11 cellular contexts compared by ENCODE assay signal in genomic region chr17:80781188-80781577, GRCh38.
A peak's percentile ranks its signal among the peaks of the same experiment; 100 is the strongest.
DNase-seq lines count a peak whose midpoint lies in the region; TF ChIP-seq lines count a peak whose summit lies in the region.
"Had no signal": no experiment of that assay in that cellular context is flagged by ENCODE, and none has a peak within 500 bp of the region (broad histone marks: within the 10 kb centered on the region; RNA-seq: fewer than 3 reads in every experiment).

No MANE protein-coding gene starts in this region.

- no peaks in the 10 kb centered on the region for H3K9me3 ChIP-seq in CD8-positive, alpha-beta memory T cell (ENCODE audit: low read length)
- H3K9me3 ChIP-seq in Karpas-422 (ENCODE audit: low read length) (no peaks in the 10 kb centered on the region), neutrophil (no peaks in the 10 kb centered on the region)
- H3K9me3 ChIP-seq: pancreas had no signal

- peaks cover 0 to 2% of the 10 kb centered on the region in 2 donors for H3K27me3 Mint-ChIP-seq in CD8-positive, alpha-beta memory T cell
- H3K27me3 Mint-ChIP-seq in activated T-helper 2 cell treated with anti-CD3 and anti-CD28 coated beads, Interferon-gamma antibody, Interleukin-2, Interleukin-4, amounts not matched to agents 10 μg/mL and 5 μg/mL and 100 μg/mL, durations not matched to agents 14 hours and 24 hours and 36 hours (ENCODE audit: low read depth) = no peaks in the 10 kb centered on the region
- H3K27me3 Mint-ChIP-seq in glutamatergic neuron (ENCODE audit: unreplicated experiment) = peaks cover 5% of the 10 kb centered on the region

- CTCF ChIA-PET in CD8-positive, alpha-beta memory T cell (lab: Charles Lee) = interaction anchor here (0.9 to 2.2 kb wide), 6 partner anchors 9 to 189 kb away, joined by 3 to 11 read pairs (median 3); no protein-coding TSS in a partner anchor

- peak in 1 of 5 donors; percentile 46 for DNase-seq in CD8-positive, alpha-beta memory T cell
- DNase-seq in Karpas-422 (no peak), GM13976 (ENCODE audit: low spot score) (no peak), glutamatergic neuron (no peak), NCI-H1436 (lab: John Stamatoyannopoulos, UW) (no peak)
- no peak for DNase-seq in activated T-helper 2 cell treated with anti-CD3 and anti-CD28 coated beads, Interferon-gamma antibody, Interleukin-2, Interleukin-4, amounts not matched to agents 10 μg/mL and 5 μg/mL and 100 μg/mL, durations not matched to agents 14 hours and 24 hours and 36 hours (ENCODE audit: low spot score)
- DNase-seq in stimulated activated CD4-positive, alpha-beta T cell treated with anti-CD3 and anti-CD28 coated beads, Interleukin-12 subunit alpha, Interleukin-12 subunit beta, amount 100 ng/mL, for 4 hours = no peak
- DNase-seq: brain microvascular endothelial cell, kidney glomerular epithelial cell had no signal

- H3K36me3 ChIP-seq in CD8-positive, alpha-beta memory T cell (ENCODE audit: insufficient read depth, low read length) = no peaks in the 10 kb centered on the region
- H3K36me3 ChIP-seq in Karpas-422 (ENCODE audit: insufficient read depth, low read length) = no peaks in the 10 kb centered on the region
- H3K36me3 ChIP-seq in neutrophil = no peaks in the 10 kb centered on the region
- H3K36me3 ChIP-seq: brain microvascular endothelial cell, pancreas had no signal

- POLR2A ChIA-PET in CD8-positive, alpha-beta memory T cell (lab: Charles Lee) = interaction anchor here (1.3 to 3.3 kb wide), 3 partner anchors 9 to 60 kb away, joined by 4 to 15 read pairs (median 4); no protein-coding TSS in a partner anchor

- H3K79me2 ChIP-seq in Karpas-422 (ENCODE audit: low read length) = peaks cover 17% of the 10 kb centered on the region

- H3K4me1 ChIP-seq in CD8-positive, alpha-beta memory T cell (ENCODE audit: insufficient read depth, low read length) = peaks cover 63% of the 10 kb centered on the region
- H3K4me1 ChIP-seq in Karpas-422 (ENCODE audit: low read length) = peaks cover 41% of the 10 kb centered on the region
- H3K4me1 ChIP-seq in neutrophil (ENCODE audit: control insufficient read depth in 1 of 2, insufficient read depth in 1 of 2, low read depth in 1 of 2, low read length in 1 of 2) = peaks cover 48 to 49% of the 10 kb centered on the region in 2 experiments
- H3K4me1 ChIP-seq: pancreas had no signal

- no peaks in the 10 kb centered on the region for H3K27me3 ChIP-seq in CD8-positive, alpha-beta memory T cell (ENCODE audit: insufficient read depth, low read length, poor library complexity, severe bottlenecking)
- H3K27me3 ChIP-seq in Karpas-422 (ENCODE audit: low read length) = no peaks in the 10 kb centered on the region
- no peaks in the 10 kb centered on the region for H3K27me3 ChIP-seq in neutrophil
- H3K27me3 ChIP-seq: brain microvascular endothelial cell, pancreas had no signal

- peak overlapping the region; percentile 68 for H3K9ac ChIP-seq in Karpas-422 (ENCODE audit: low read length)

- H3K9me3 Mint-ChIP-seq in CD8-positive, alpha-beta memory T cell = no peaks in the 10 kb centered on the region
- H3K9me3 Mint-ChIP-seq in activated T-helper 2 cell treated with anti-CD3 and anti-CD28 coated beads, Interferon-gamma antibody, Interleukin-2, Interleukin-4, amounts not matched to agents 10 μg/mL and 5 μg/mL and 100 μg/mL, durations not matched to agents 14 hours and 24 hours and 36 hours = no peaks in the 10 kb centered on the region
- peaks cover 2% of the 10 kb centered on the region for H3K9me3 Mint-ChIP-seq in glutamatergic neuron (ENCODE audit: unreplicated experiment)

- no peak overlapping the region for H3K27ac ChIP-seq in CD8-positive, alpha-beta memory T cell (ENCODE audit: low read depth, low read length)
- H3K27ac ChIP-seq in Karpas-422 (ENCODE audit: low read length) = peak overlapping the region; percentile 95
- peak overlapping the region; percentile 75 for H3K27ac ChIP-seq in neutrophil
- H3K27ac ChIP-seq: pancreas had no signal

- intact Hi-C loops in activated T-helper 2 cell treated with anti-CD3 and anti-CD28 coated beads, Interferon-gamma antibody, Interleukin-2, Interleukin-4, amounts not matched to agents 10 μg/mL and 5 μg/mL and 100 μg/mL, durations not matched to agents 14 hours and 24 hours and 36 hours (cut with micrococcal nuclease) = no loop called here

- TF ChIP-seq CTCF in neutrophil (IDR thresholded peaks at IDR 0.05) = no peak
- TF ChIP-seq CTCF in GM13976 (IDR thresholded peaks at IDR 0.05; ENCODE audit: borderline replicate concordance, control extremely low read depth, extremely low read depth, insufficient read depth, missing control alignments) = no peak
- no peak for TF ChIP-seq CTCF in glutamatergic neuron (IDR thresholded peaks at IDR 0.05; ENCODE audit: partially characterized antibody, unreplicated experiment)

- H3K27ac Mint-ChIP-seq in CD8-positive, alpha-beta memory T cell = peak overlapping the region; percentile 66 to 96 (median 86)
- peak overlapping the region; percentile 92 for H3K27ac Mint-ChIP-seq in activated T-helper 2 cell treated with anti-CD3 and anti-CD28 coated beads, Interferon-gamma antibody, Interleukin-2, Interleukin-4, amounts not matched to agents 10 μg/mL and 5 μg/mL and 100 μg/mL, durations not matched to agents 14 hours and 24 hours and 36 hours
- H3K27ac Mint-ChIP-seq in glutamatergic neuron (ENCODE audit: unreplicated experiment) = no peak overlapping the region

- in situ Hi-C loops in GM13976 (cut with MboI; ENCODE audit: low sequenced_read_pairs, unreplicated experiment) = no loop called here

- H3K36me3 Mint-ChIP-seq in CD8-positive, alpha-beta memory T cell = peaks cover 6 to 27% (median 17%) of the 10 kb centered on the region in 3 donors
- peaks cover 49% of the 10 kb centered on the region for H3K36me3 Mint-ChIP-seq in activated T-helper 2 cell treated with anti-CD3 and anti-CD28 coated beads, Interferon-gamma antibody, Interleukin-2, Interleukin-4, amounts not matched to agents 10 μg/mL and 5 μg/mL and 100 μg/mL, durations not matched to agents 14 hours and 24 hours and 36 hours (ENCODE audit: low read depth)
- peaks cover 4% of the 10 kb centered on the region for H3K36me3 Mint-ChIP-seq in glutamatergic neuron (ENCODE audit: unreplicated experiment)

- H3K4me3 ChIP-seq in CD8-positive, alpha-beta memory T cell (ENCODE audit: low read length) = peak overlapping the region; percentile 52
- H3K4me3 ChIP-seq in Karpas-422 (ENCODE audit: low read length) = peak overlapping the region; percentile 57; the same call in 1 of the 2 replicates
- H3K4me3 ChIP-seq in neutrophil (ENCODE audit: low read depth in 1 of 2, low read length in 1 of 2) = peak overlapping the region; percentile 37 to 43
- H3K4me3 ChIP-seq: pancreas had no signal

- peak overlapping the region; percentile 66 to 83 (median 75) for H3K4me3 Mint-ChIP-seq in CD8-positive, alpha-beta memory T cell
- peak overlapping the region; percentile 49 for H3K4me3 Mint-ChIP-seq in activated T-helper 2 cell treated with anti-CD3 and anti-CD28 coated beads, Interferon-gamma antibody, Interleukin-2, Interleukin-4, amounts not matched to agents 10 μg/mL and 5 μg/mL and 100 μg/mL, durations not matched to agents 14 hours and 24 hours and 36 hours (ENCODE audit: low read depth)
- no peak overlapping the region for H3K4me3 Mint-ChIP-seq in glutamatergic neuron (ENCODE audit: unreplicated experiment)

- peak overlapping the region; percentile 72 for H3K4me2 ChIP-seq in Karpas-422 (ENCODE audit: low read depth, low read length, poor library complexity, severe bottlenecking)

- no peaks in the 10 kb centered on the region for H3K9me2 ChIP-seq in Karpas-422 (replicated peaks; ENCODE audit: insufficient read depth, low read length)

- H2AFZ ChIP-seq in Karpas-422 (ENCODE audit: low read length) = no peak overlapping the region

- H4K20me1 ChIP-seq in Karpas-422 (ENCODE audit: insufficient read depth, low read depth, low read length) = no peaks in the 10 kb centered on the region

- H3K4me1 Mint-ChIP-seq in CD8-positive, alpha-beta memory T cell = peaks cover 46 to 72% (median 64%) of the 10 kb centered on the region in 3 donors
- peaks cover 78% of the 10 kb centered on the region for H3K4me1 Mint-ChIP-seq in activated T-helper 2 cell treated with anti-CD3 and anti-CD28 coated beads, Interferon-gamma antibody, Interleukin-2, Interleukin-4, amounts not matched to agents 10 μg/mL and 5 μg/mL and 100 μg/mL, durations not matched to agents 14 hours and 24 hours and 36 hours (ENCODE audit: low read depth)
- peaks cover 24% of the 10 kb centered on the region for H3K4me1 Mint-ChIP-seq in glutamatergic neuron (ENCODE audit: low read depth, unreplicated experiment)
